ENCODE assay signal across 10 cellular contexts in the genomic region with DNA sequence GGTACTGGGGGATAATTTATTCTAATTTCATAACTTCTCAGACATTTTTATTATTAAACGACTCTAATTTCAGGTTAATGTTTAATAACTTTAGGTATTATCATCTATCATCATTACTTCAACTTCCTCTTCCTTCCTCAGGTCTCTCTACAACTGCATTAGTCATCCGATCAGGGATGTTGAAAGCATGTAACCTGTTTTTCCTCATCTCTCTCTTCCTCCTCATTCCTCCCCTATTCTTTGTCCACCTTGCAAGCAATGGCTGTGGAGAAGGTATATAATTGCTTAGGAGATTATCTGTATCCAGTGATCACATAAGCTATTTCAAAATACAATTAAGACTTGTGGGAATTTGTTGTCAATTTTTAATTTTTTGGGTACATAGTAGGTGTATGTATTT.
"Had no signal": no experiment of that assay in that cellular context is flagged by ENCODE, and none has a peak within 500 bp of the region (broad histone marks: within the 10 kb centered on the region; RNA-seq: fewer than 3 reads in every experiment).

No MANE protein-coding gene starts in this region.

- H3K9me3 ChIP-seq: HAP-1 had no signal

- DNase-seq: GM23248, GOT3, H7, HFFc6, KBM-7 had no signal

- H3K4me3 Mint-ChIP-seq: HFFc6, IgD-negative memory B cell had no signal

- H3K4me1 Mint-ChIP-seq: IgD-negative memory B cell had no signal

- H3K9ac ChIP-seq: GM23248 had no signal

- H3K4me3 ChIP-seq: GM23248, HAP-1 had no signal

- ATAC-seq: HCT116 had no signal

- H3K27me3 Mint-ChIP-seq: IgD-negative memory B cell had no signal

- H3K36me3 Mint-ChIP-seq: IgD-negative memory B cell had no signal

- H3K36me3 ChIP-seq: HAP-1 had no signal

- H3K27ac ChIP-seq: GM23248, HL-60 had no signal

- H2AFZ ChIP-seq: GM23248 had no signal

- H3K27ac Mint-ChIP-seq: HFFc6, IgD-negative memory B cell had no signal

- H3K4me1 ChIP-seq: HAP-1 had no signal

- FAIRE-seq: HTR-8/SVneo had no signal
